ENCODE assay signal across 9 cellular contexts in genomic region chr14:20683125-20683895, GRCh38. TPM values are rescaled to one million over a fixed set of nuclear protein-coding genes. Genes with fewer than 3 reads are reported as not detected.
DNase-seq lines count a peak whose midpoint lies in the region; ATAC-seq and TF ChIP-seq lines count a peak whose summit lies in the region.
"Had no signal": no experiment of that assay in that cellular context is flagged by ENCODE, and none has a peak within 500 bp of the region (broad histone marks: within the 10 kb centered on the region; RNA-seq: fewer than 3 reads in every experiment).

No MANE protein-coding gene starts in this region.

- intact Hi-C loops in PC-9 (cut with micrococcal nuclease; ENCODE audit: unreplicated experiment): loop anchor here (5.0 kb wide), 1 partner anchor 271 kb away; the partner anchor contains the start of gene TEP1

- DNase-seq in PC-9 (peak; percentile 64 to 74), fibroblast of the aortic adventitia (ENCODE audit: low read depth) (peak; percentile 96)
- DNase-seq in activated T-cell treated with anti-CD3 and anti-CD28 coated beads, Interleukin-2, amount 50 U/mL, for 48 hours: peak; percentile 90 to 91
- peak; percentile 80 for DNase-seq in natural killer cell treated with Interleukin-12 subunit alpha and Interleukin-12 subunit beta and Interleukin-15 and Interleukin-18, amount 100 ng/mL, for 72 hours (ENCODE audit: low spot score)
- peak; percentile 73 for DNase-seq in stimulated activated naive CD4-positive, alpha-beta T cell treated with Interleukin-2 at 50 U/mL for 16 hours (lab: John Stamatoyannopoulos, UW)

- H3K9me2 ChIP-seq in PC-9 (ENCODE audit: insufficient read depth): no peaks in the 10 kb centered on the region

- no peaks in the 10 kb centered on the region for H3K36me3 ChIP-seq in PC-9 (ENCODE audit: low read depth)

- H3K4me1 ChIP-seq in PC-9 (replicated peaks; ENCODE audit: insufficient read depth): peaks cover 21% of the 10 kb centered on the region

- peaks cover 41% of the 10 kb centered on the region; the same call in 1 of the 2 replicates for H3F3A ChIP-seq in PC-9 (ENCODE audit: insufficient read depth, low read depth)

- no peak for TF ChIP-seq CTCF in C4-2B (conservative IDR thresholded peaks at IDR 0.05)
- no peak for TF ChIP-seq CTCF in PC-9 (conservative IDR thresholded peaks at IDR 0.05)
- TF ChIP-seq CTCF in fibroblast of the aortic adventitia (IDR thresholded peaks at IDR 0.05; ENCODE audit: insufficient read depth, low read length): peak; percentile 0

- peak; percentile 32 for ATAC-seq in GM19395 (IDR thresholded peaks at IDR 0.05; ENCODE audit: unreplicated experiment)
- peak; percentile 27 for ATAC-seq in HG03565 (IDR thresholded peaks at IDR 0.05; ENCODE audit: unreplicated experiment)
- peak; percentile 63 to 72 for ATAC-seq in natural killer cell treated with Interleukin-12 subunit alpha and Interleukin-12 subunit beta and Interleukin-15 and Interleukin-18, amount 100 ng/mL, for 72 hours

- peak overlapping the region; percentile 92 for H3K27ac ChIP-seq in C4-2B
- H3K27ac ChIP-seq in PC-9: peak overlapping the region; percentile 82

- H3K36me3 Mint-ChIP-seq in natural killer cell treated with Interleukin-12 subunit alpha and Interleukin-12 subunit beta and Interleukin-15 and Interleukin-18, amount 100 ng/mL, for 72 hours: no peaks in the 10 kb centered on the region

- H3K9me3 ChIP-seq in PC-9 (ENCODE audit: insufficient read depth, low read depth): no peaks in the 10 kb centered on the region

- no peaks in the 10 kb centered on the region for H3K27me3 Mint-ChIP-seq in natural killer cell treated with Interleukin-12 subunit alpha and Interleukin-12 subunit beta and Interleukin-15 and Interleukin-18, amount 100 ng/mL, for 72 hours

- BruUV-seq in PC-9 (replicated peaks; lab: Mats Ljungman, UMichigan): TSS peak; percentile 85

- CTCF ChIA-PET in PC-9 (lab: Charles Lee): no interaction called here

- no peaks in the 10 kb centered on the region for H3K79me2 ChIP-seq in PC-9 (ENCODE audit: low read depth)

- no peaks in the 10 kb centered on the region for H4K20me1 ChIP-seq in PC-9 (ENCODE audit: insufficient read depth)

- peak overlapping the region; percentile 99 for H2AFZ ChIP-seq in PC-9

- peak overlapping the region; percentile 95 for H3K4me2 ChIP-seq in PC-9

- no peaks in the 10 kb centered on the region for H3K9me3 Mint-ChIP-seq in natural killer cell treated with Interleukin-12 subunit alpha and Interleukin-12 subunit beta and Interleukin-15 and Interleukin-18, amount 100 ng/mL, for 72 hours

- no peaks in the 10 kb centered on the region for H3K27me3 ChIP-seq in PC-9 (ENCODE audit: insufficient read depth, low read depth)

- H3K27ac Mint-ChIP-seq in natural killer cell treated with Interleukin-12 subunit alpha and Interleukin-12 subunit beta and Interleukin-15 and Interleukin-18, amount 100 ng/mL, for 72 hours: no peak overlapping the region

- H3K4me3 ChIP-seq in PC-9 (peak overlapping the region; percentile 75), fibroblast of the aortic adventitia (ENCODE audit: low read depth, low read length) (peak overlapping the region; percentile 91)

- peaks cover 0 to 18% of the 10 kb centered on the region in 2 donors for H3K4me1 Mint-ChIP-seq in natural killer cell treated with Interleukin-12 subunit alpha and Interleukin-12 subunit beta and Interleukin-15 and Interleukin-18, amount 100 ng/mL, for 72 hours (ENCODE audit: low read depth in 2 of 2)

- POLR2A ChIA-PET in PC-9 (lab: Charles Lee; ENCODE audit: unreplicated experiment): interaction anchor here (0.6 to 0.7 kb wide), 2 partner anchors 117 to 290 kb away, joined by 3 to 6 read pairs; no protein-coding TSS in a partner anchor

- no peak overlapping the region for H3K4me3 Mint-ChIP-seq in natural killer cell treated with Interleukin-12 subunit alpha and Interleukin-12 subunit beta and Interleukin-15 and Interleukin-18, amount 100 ng/mL, for 72 hours

RNA-seq across cellular contexts. Expression of gene RNASE4, which starts 1.1 kb away (rescaled TPM):
- 2.0 and 4.0 TPM in 2 replicates for total RNA-seq in PC-9 (2021)
- 4.8 and 24.1 TPM in 2 replicates for total RNA-seq in fibroblast of the aortic adventitia (ENCODE audit: low replicate concordance)
- 1 to 10 TPM in 1 of 2 donors, under 1 TPM in 1; 0.50 to 1.2 TPM for total RNA-seq in natural killer cell treated with Interleukin-12 subunit alpha and Interleukin-12 subunit beta and Interleukin-15 and Interleukin-18, amount 100 ng/mL, for 72 hours

RNA-seq across cellular contexts. Expression of gene ANG, which starts 5.3 kb away (rescaled TPM):
- total RNA-seq in PC-9 (2021) (4.4 and 5.7 TPM in 2 replicates), fibroblast of the aortic adventitia (ENCODE audit: low replicate concordance) (4.8 and 11.4 TPM in 2 replicates)
- 1 to 10 TPM in 1 of 2 donors, under 1 TPM in 1; 0.78 to 1.6 TPM for total RNA-seq in natural killer cell treated with Interleukin-12 subunit alpha and Interleukin-12 subunit beta and Interleukin-15 and Interleukin-18, amount 100 ng/mL, for 72 hours

RNA-seq across cellular contexts. Expression of gene OR6S1, which starts 41.8 kb away (rescaled TPM):
- total RNA-seq in PC-9 (2021) (not detected in 2 replicates), fibroblast of the aortic adventitia (ENCODE audit: low replicate concordance) (not detected in 2 replicates)
- not detected for total RNA-seq in natural killer cell treated with Interleukin-12 subunit alpha and Interleukin-12 subunit beta and Interleukin-15 and Interleukin-18, amount 100 ng/mL, for 72 hours
- total RNA-seq: T-helper 2 cell treated with Interferon-gamma antibody and Interleukin-4, amounts not matched to agents 100 ng/mL and 5 ng/mL, for 36 hours had no signal

Comparison
In these comparisons a context has a peak if more than half of its experiments do, and no peak if none do; other contexts are left out.
1. Peak in every context shown above with its lines: DNase-seq, ATAC-seq, H3K4me3 ChIP-seq and H3K27ac ChIP-seq.